In the genomic region with DNA sequence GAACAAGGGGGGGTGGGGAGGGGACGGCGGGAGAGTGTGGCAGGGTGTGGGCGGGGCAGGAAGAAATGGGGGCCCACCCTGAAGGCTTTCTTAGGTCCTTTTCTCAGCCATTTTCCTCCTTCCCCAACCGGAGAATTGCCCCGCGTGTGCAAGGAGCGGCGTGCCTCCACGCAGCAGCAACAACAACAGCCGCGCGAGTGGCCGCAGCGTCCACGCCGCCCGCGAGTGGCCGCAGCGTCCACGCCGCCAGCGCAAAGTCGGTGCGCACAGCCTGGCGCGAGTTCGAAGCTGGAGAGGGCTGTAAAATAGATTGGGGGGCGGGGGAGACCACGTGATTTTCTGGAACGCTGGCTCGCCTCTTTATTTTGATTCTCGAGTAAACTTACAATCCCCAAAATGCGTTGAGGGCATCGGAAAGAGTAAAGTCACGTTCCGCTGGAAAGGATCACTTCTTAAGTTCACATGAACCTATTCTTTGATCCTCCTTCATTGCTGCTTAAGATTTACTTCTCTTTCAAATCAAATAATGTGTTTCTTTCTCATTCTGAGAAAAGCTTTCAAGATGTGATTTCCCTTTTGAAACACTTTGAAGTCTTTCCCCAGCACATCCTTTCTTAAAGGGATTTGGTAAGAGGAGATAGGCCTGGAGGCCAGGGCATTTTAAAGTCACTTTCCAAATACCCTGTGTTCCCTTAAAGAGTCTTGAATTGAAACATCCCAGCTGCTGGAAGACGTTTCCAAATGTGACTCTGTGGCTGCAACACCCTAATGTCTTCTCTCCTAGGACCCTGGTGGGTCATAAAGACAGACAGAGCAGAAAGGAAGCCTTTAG, we compare ENCODE assay signal across 7 cellular contexts.
DNase-seq lines count a peak whose midpoint lies in the region; ATAC-seq and TF ChIP-seq lines count a peak whose summit lies in the region.

No MANE protein-coding gene starts in this region.

- no peaks in the 10 kb centered on the region for H3K9me3 ChIP-seq in hepatocyte (ENCODE audit: low read depth)

- 34% methylated on average over 34 of the region's 38 CpGs for WGBS in hepatocyte (ENCODE audit: low lambda C conversion rate, missing lambda C conversion rate)

- no peaks in the 10 kb centered on the region for H3K27me3 Mint-ChIP-seq in activated T-helper 1 cell treated with anti-CD3 and anti-CD28 coated beads, Interleukin-12 subunit alpha, Interleukin-12 subunit beta, Interleukin-2, Interleukin-4 antibody, amounts not matched to agents 30 ng/mL and 10 ng/mL and 1 ng/mL, durations not matched to agents 14 hours and 24 hours and 36 hours (ENCODE audit: insufficient read depth)

- H3K4me1 ChIP-seq in hepatocyte (ENCODE audit: insufficient read depth) = peaks cover 32% of the 10 kb centered on the region

- intact Hi-C loops in activated T-helper 1 cell treated with anti-CD3 and anti-CD28 coated beads, Interleukin-12 subunit alpha, Interleukin-12 subunit beta, Interleukin-2, Interleukin-4 antibody, amounts not matched to agents 30 ng/mL and 10 ng/mL and 1 ng/mL, durations not matched to agents 14 hours and 24 hours and 36 hours (cut with micrococcal nuclease) = loop anchor here (1.0 kb wide), 3 partner anchors 8 to 48 kb away; no protein-coding TSS in a partner anchor

- H3K9me2 ChIP-seq in hepatocyte (replicated peaks; ENCODE audit: insufficient read depth) = no peaks in the 10 kb centered on the region

- no peaks in the 10 kb centered on the region for H3K36me3 ChIP-seq in hepatocyte (replicated peaks; ENCODE audit: insufficient read depth, low read depth)

- TF ChIP-seq CTCF in hepatocyte (IDR thresholded peaks at IDR 0.05; ENCODE audit: poor library complexity) = no peak

- no peaks in the 10 kb centered on the region for H3K36me3 Mint-ChIP-seq in activated T-helper 1 cell treated with anti-CD3 and anti-CD28 coated beads, Interleukin-12 subunit alpha, Interleukin-12 subunit beta, Interleukin-2, Interleukin-4 antibody, amounts not matched to agents 30 ng/mL and 10 ng/mL and 1 ng/mL, durations not matched to agents 14 hours and 24 hours and 36 hours (ENCODE audit: low read depth)

- no peaks in the 10 kb centered on the region for H3K79me2 ChIP-seq in hepatocyte

- H3K4me3 ChIP-seq in hepatocyte = no peak overlapping the region

- H3K4me2 ChIP-seq in hepatocyte = peak overlapping the region; percentile 72

- no peaks in the 10 kb centered on the region for H4K20me1 ChIP-seq in hepatocyte (ENCODE audit: insufficient read depth, poor library complexity, severe bottlenecking)

- H3K4me3 Mint-ChIP-seq in activated T-helper 1 cell treated with anti-CD3 and anti-CD28 coated beads, Interleukin-12 subunit alpha, Interleukin-12 subunit beta, Interleukin-2, Interleukin-4 antibody, amounts not matched to agents 30 ng/mL and 10 ng/mL and 1 ng/mL, durations not matched to agents 14 hours and 24 hours and 36 hours = peak overlapping the region; percentile 75

- H3K9me3 Mint-ChIP-seq in activated T-helper 1 cell treated with anti-CD3 and anti-CD28 coated beads, Interleukin-12 subunit alpha, Interleukin-12 subunit beta, Interleukin-2, Interleukin-4 antibody, amounts not matched to agents 30 ng/mL and 10 ng/mL and 1 ng/mL, durations not matched to agents 14 hours and 24 hours and 36 hours = no peaks in the 10 kb centered on the region

- H3K27ac Mint-ChIP-seq in activated T-helper 1 cell treated with anti-CD3 and anti-CD28 coated beads, Interleukin-12 subunit alpha, Interleukin-12 subunit beta, Interleukin-2, Interleukin-4 antibody, amounts not matched to agents 30 ng/mL and 10 ng/mL and 1 ng/mL, durations not matched to agents 14 hours and 24 hours and 36 hours = peak overlapping the region; percentile 87

- H3K4me1 Mint-ChIP-seq in activated T-helper 1 cell treated with anti-CD3 and anti-CD28 coated beads, Interleukin-12 subunit alpha, Interleukin-12 subunit beta, Interleukin-2, Interleukin-4 antibody, amounts not matched to agents 30 ng/mL and 10 ng/mL and 1 ng/mL, durations not matched to agents 14 hours and 24 hours and 36 hours (ENCODE audit: low read depth) = peaks cover 71% of the 10 kb centered on the region

- peak; percentile 16 for ATAC-seq in HG03095 (IDR thresholded peaks at IDR 0.05; ENCODE audit: unreplicated experiment)

- peak overlapping the region; percentile 51 for H2AFZ ChIP-seq in hepatocyte

- no peaks in the 10 kb centered on the region for H3K27me3 ChIP-seq in hepatocyte

- no peak for DNase-seq in activated T-helper 1 cell treated with anti-CD3 and anti-CD28 coated beads, Interleukin-12 subunit alpha, Interleukin-12 subunit beta, Interleukin-2, Interleukin-4 antibody, amounts not matched to agents 30 ng/mL and 10 ng/mL and 1 ng/mL, durations not matched to agents 14 hours and 24 hours and 36 hours (ENCODE audit: low spot score)
- DNase-seq in hepatocyte (ENCODE audit: low spot score) (no peak), NCI-H345 (lab: John Stamatoyannopoulos, UW) (no peak), CD1c-positive myeloid dendritic cell (ENCODE audit: extremely low spot score) (no peak), NCI-H510A treated with DMSO at 0.1 percent for 48 hours (lab: John Stamatoyannopoulos, UW) (no peak)
- DNase-seq in stimulated activated CD4-positive, alpha-beta T cell treated with anti-CD3 and anti-CD28 coated beads, Interleukin-12 subunit alpha, Interleukin-12 subunit beta, amount 100 ng/mL, for 4 hours = peak; percentile 37

- peak overlapping the region; percentile 66 for H3K27ac ChIP-seq in hepatocyte
